15 cellular contexts compared by ENCODE assay signal in genomic region chr14:56173360-56173922, GRCh38. TPM values are rescaled to one million over a fixed set of nuclear protein-coding genes. Genes with fewer than 3 reads are reported as not detected.
DNase-seq lines count a peak whose midpoint lies in the region; ATAC-seq and TF ChIP-seq lines count a peak whose summit lies in the region.
"Had no signal": no experiment of that assay in that cellular context is flagged by ENCODE, and none has a peak within 500 bp of the region (broad histone marks: within the 10 kb centered on the region; RNA-seq: fewer than 3 reads in every experiment).

No MANE protein-coding gene starts in this region.

- no peaks in the 10 kb centered on the region for H3K9me3 ChIP-seq in mammary epithelial cell (replicated peaks; ENCODE audit: insufficient read depth, low read length)
- H3K9me3 ChIP-seq: breast epithelium, right atrium auricular region, vagina had no signal

- dilution Hi-C loops in mammary epithelial cell (cut with HindIII; ENCODE audit: low sequenced_read_pairs) = no loop called here

- no peaks in the 10 kb centered on the region for H3K27me3 Mint-ChIP-seq in activated naive CD4-positive, alpha-beta T cell treated with anti-CD3 and anti-CD28 coated beads, Interleukin-2, amount 10 ng/mL, durations not matched to agents 7 days and 5 days

- no TSS peak for BruUV-seq in mammary epithelial cell (replicated peaks; lab: Mats Ljungman, UMichigan)

- H3K79me2 ChIP-seq in mammary epithelial cell (ENCODE audit: insufficient read depth, low read length) = no peaks in the 10 kb centered on the region

- WGBS in mammary epithelial cell (ENCODE audit: low coverage, missing lambda C conversion rate) = 71% methylated on average over 5 of the region's 6 CpGs

- no peak for ATAC-seq in HG03135 (IDR thresholded peaks at IDR 0.05; ENCODE audit: unreplicated experiment)
- ATAC-seq: left lobe of liver had no signal

- H3K4me3 Mint-ChIP-seq in activated naive CD4-positive, alpha-beta T cell treated with anti-CD3 and anti-CD28 coated beads, Interleukin-2, amount 10 ng/mL, durations not matched to agents 7 days and 5 days = no peak overlapping the region
- H3K4me3 Mint-ChIP-seq: nephron had no signal

- CTCF ChIA-PET in activated naive CD4-positive, alpha-beta T cell treated with anti-CD3 and anti-CD28 coated beads, Interleukin-2, amount 10 ng/mL, durations not matched to agents 7 days and 5 days (lab: Charles Lee) = no interaction called here
- CTCF ChIA-PET in mammary epithelial cell (lab: Charles Lee; ENCODE audit: low non-redundant PET) = no interaction called here

- in situ Hi-C loops in mammary epithelial cell (cut with MboI; ENCODE audit: low sequenced_read_pairs in 2 of 2) = no loop called here

- H3K27ac ChIP-seq in mammary epithelial cell (ENCODE audit: insufficient read depth, low read depth, low read length) = no peak overlapping the region
- H3K27ac ChIP-seq: PC-9, vagina had no signal

- DNase-seq in activated naive CD4-positive, alpha-beta T cell treated with anti-CD3 and anti-CD28 coated beads, Interleukin-2, amount 10 ng/mL, durations not matched to agents 7 days and 5 days = peak; percentile 24
- no peak for DNase-seq in activated naive CD4-positive, alpha-beta T cell treated with anti-CD3 and anti-CD28 coated beads, Interleukin-2, amount 50 U/mL, for 16 hours
- DNase-seq in RPMI7951 (ENCODE audit: low read depth) = peak; percentile 26
- peak; percentile 13 for DNase-seq in choroid plexus epithelial cell (ENCODE audit: low read depth)
- no peak for DNase-seq in stimulated activated CD4-positive, alpha-beta T cell treated with anti-CD3 and anti-CD28 coated beads, Interleukin-2, amount 100 ng/mL, for 24 hours
- DNase-seq in T-helper 9 cell = no peak
- no peak for DNase-seq in mammary epithelial cell
- DNase-seq: stimulated activated CD4-positive, alpha-beta T cell treated with anti-CD3 and anti-CD28 coated beads, Interleukin-4, amount 100 ng/mL, for 4 hours had no signal

- no peak for TF ChIP-seq CTCF in choroid plexus epithelial cell (conservative IDR thresholded peaks at IDR 0.05; ENCODE audit: low read depth, low read length)
- no peak for TF ChIP-seq CTCF in mammary epithelial cell (conservative IDR thresholded peaks at IDR 0.05 in 1 of 2, IDR thresholded peaks at IDR 0.05 in 1 of 2; ENCODE audit: extremely low read depth in 1 of 2, insufficient read depth in 1 of 2, low read depth in 1 of 2, low read length in 2 of 2)

- no peak overlapping the region for H3K4me3 ChIP-seq in choroid plexus epithelial cell (ENCODE audit: low read depth, low read length)
- no peak overlapping the region for H3K4me3 ChIP-seq in mammary epithelial cell (replicated peaks in 1 of 3; ENCODE audit: insufficient read depth in 1 of 3, low read depth in 2 of 3, low read length in 3 of 3)
- H3K4me3 ChIP-seq: breast epithelium, PC-9, right atrium auricular region, vagina had no signal

- no peak overlapping the region for H3K9ac ChIP-seq in mammary epithelial cell (ENCODE audit: insufficient read depth, low read length)

- no peaks in the 10 kb centered on the region for H3K36me3 ChIP-seq in mammary epithelial cell (ENCODE audit: insufficient read depth, low read length)
- H3K36me3 ChIP-seq: breast epithelium, right atrium auricular region, vagina had no signal

- peaks cover 34% of the 10 kb centered on the region for H3K4me1 Mint-ChIP-seq in activated naive CD4-positive, alpha-beta T cell treated with anti-CD3 and anti-CD28 coated beads, Interleukin-2, amount 10 ng/mL, durations not matched to agents 7 days and 5 days
- H3K4me1 Mint-ChIP-seq: nephron had no signal

- intact Hi-C loops in mammary epithelial cell (cut with micrococcal nuclease) = no loop called here

- H2AFZ ChIP-seq in mammary epithelial cell (ENCODE audit: low read depth, low read length) = no peak overlapping the region
- H2AFZ ChIP-seq: PC-9 had no signal

- no peak overlapping the region for H3K4me2 ChIP-seq in mammary epithelial cell (ENCODE audit: insufficient read depth, low read depth, low read length)

- H3K9me3 Mint-ChIP-seq in activated naive CD4-positive, alpha-beta T cell treated with anti-CD3 and anti-CD28 coated beads, Interleukin-2, amount 10 ng/mL, durations not matched to agents 7 days and 5 days = peaks cover 4% of the 10 kb centered on the region
- H3K9me3 Mint-ChIP-seq: nephron had no signal

- peaks cover 1% of the 10 kb centered on the region for H3K27me3 ChIP-seq in mammary epithelial cell (ENCODE audit: insufficient read depth, low read length)
- H3K27me3 ChIP-seq: breast epithelium, right atrium auricular region, vagina had no signal

- H4K20me1 ChIP-seq in mammary epithelial cell (ENCODE audit: insufficient read depth, low read length) = no peaks in the 10 kb centered on the region

- peak overlapping the region; percentile 84 for H3K27ac Mint-ChIP-seq in activated naive CD4-positive, alpha-beta T cell treated with anti-CD3 and anti-CD28 coated beads, Interleukin-2, amount 10 ng/mL, durations not matched to agents 7 days and 5 days
- H3K27ac Mint-ChIP-seq: nephron had no signal

- peaks cover 5% of the 10 kb centered on the region for H3K36me3 Mint-ChIP-seq in activated naive CD4-positive, alpha-beta T cell treated with anti-CD3 and anti-CD28 coated beads, Interleukin-2, amount 10 ng/mL, durations not matched to agents 7 days and 5 days

- H3K4me1 ChIP-seq in mammary epithelial cell (ENCODE audit: insufficient read depth, low read length) = no peaks in the 10 kb centered on the region

RNA-seq across cellular contexts. Expression of gene PELI2, which starts 55.2 kb away (rescaled TPM):
- 0.59 and 0.84 TPM in 2 replicates for total RNA-seq in RPMI7951 (2014; rRNA removed; shearing (Covaris generic))
- under 1 TPM in 1 of 2 donors, not detected in 1; 0.33 TPM for total RNA-seq in mammary epithelial cell
- polyA plus RNA-seq in mammary epithelial cell = not detected
- not detected for polyA minus RNA-seq in mammary epithelial cell

Comparison
In these comparisons a context has a peak if more than half of its experiments do, and no peak if none do; other contexts are left out.
1. DNase-seq: peak in activated naive CD4-positive, alpha-beta T cell treated with anti-CD3 and anti-CD28 coated beads, Interleukin-2, amount 10 ng/mL, durations not matched to agents 7 days and 5 days (single experiment), RPMI7951 (single experiment) and choroid plexus epithelial cell (single experiment); none in activated naive CD4-positive, alpha-beta T cell treated with anti-CD3 and anti-CD28 coated beads, Interleukin-2, amount 50 U/mL, for 16 hours (single experiment), stimulated activated CD4-positive, alpha-beta T cell treated with anti-CD3 and anti-CD28 coated beads, Interleukin-2, amount 100 ng/mL, for 24 hours (0 of 2), T-helper 9 cell (single experiment) and mammary epithelial cell (single experiment).